In the genomic region with DNA sequence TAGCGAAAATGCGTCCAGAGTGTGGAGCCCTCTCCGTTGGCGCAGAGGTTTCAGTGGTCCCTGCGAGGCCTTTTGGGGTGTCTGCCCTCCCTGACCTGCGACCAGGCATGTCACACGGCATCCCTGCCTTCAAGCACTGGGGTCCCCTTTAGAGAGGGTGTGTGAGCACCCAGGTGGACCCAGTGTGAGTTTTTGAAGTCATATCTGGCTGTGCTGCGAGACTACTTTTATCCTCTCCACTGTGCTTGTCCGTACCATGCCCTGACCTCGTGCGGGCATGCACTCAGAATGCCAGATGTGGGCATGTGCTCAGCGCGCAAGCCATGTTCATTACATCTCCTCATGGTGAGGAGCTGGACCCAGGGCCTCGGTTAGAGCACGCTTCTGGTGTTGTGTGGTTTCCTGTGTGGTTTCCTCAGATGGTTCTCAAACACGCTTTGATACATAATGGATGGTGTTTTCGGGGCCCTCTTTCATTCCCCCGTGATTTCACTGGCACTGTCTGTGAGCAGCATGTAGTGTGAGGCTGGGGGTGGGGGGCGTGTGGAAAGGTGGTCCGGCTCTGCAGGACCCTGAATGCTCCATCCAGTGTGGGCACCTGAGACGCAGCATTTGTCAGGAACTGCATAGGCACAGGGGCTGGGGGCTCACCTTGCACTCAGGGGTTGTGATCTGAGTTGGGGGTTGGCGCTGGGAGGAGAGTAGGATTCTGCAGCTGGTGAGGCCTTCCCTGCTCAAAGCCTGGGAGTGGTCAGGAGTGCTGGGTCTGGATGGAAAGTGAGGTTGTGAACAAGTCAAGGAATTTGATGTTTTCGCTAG, we compare ENCODE assay signal across 8 cellular contexts. TPM values are rescaled to one million over a fixed set of nuclear protein-coding genes. Genes with fewer than 3 reads are reported as not detected.
DNase-seq lines count a peak whose midpoint lies in the region; ATAC-seq lines count a peak whose summit lies in the region.

No MANE protein-coding gene starts in this region.

- no peaks in the 10 kb centered on the region for H3K9me3 Mint-ChIP-seq in stimulated activated naive CD8-positive, alpha-beta T cell treated with anti-CD3 and anti-CD28 coated beads, Interleukin-15, Interleukin-2, amounts not matched to agents 100 ng/mL and 50 ng/mL, for 24 hours

- H3K4me3 Mint-ChIP-seq in stimulated activated naive CD8-positive, alpha-beta T cell treated with anti-CD3 and anti-CD28 coated beads, Interleukin-15, Interleukin-2, amounts not matched to agents 100 ng/mL and 50 ng/mL, for 24 hours, result peak overlapping the region; percentile 87

- ATAC-seq in stimulated activated naive CD8-positive, alpha-beta T cell treated with anti-CD3 and anti-CD28 coated beads, Interleukin-15, Interleukin-2, amounts not matched to agents 100 U/mL and 50 U/mL, for 24 hours, result no peak
- no peak for ATAC-seq in HG02763 (IDR thresholded peaks at IDR 0.05; ENCODE audit: unreplicated experiment)

- no peak for DNase-seq in stimulated activated naive CD8-positive, alpha-beta T cell treated with anti-CD3 and anti-CD28 coated beads, Interleukin-15, Interleukin-2, amounts not matched to agents 100 U/mL and 50 U/mL, for 24 hours
- peak; percentile 57 for DNase-seq in activated CD8-positive, alpha-beta memory T cell treated with anti-CD3 and anti-CD28 coated beads, Interleukin-2, amount 50 U/mL, for 48 hours
- peak; percentile 59 for DNase-seq in mesenteric fat pad (ENCODE audit: low spot score)
- no peak for DNase-seq in SIG-M5 treated with dmso at 0.1 percent for 504 hours (lab: John Stamatoyannopoulos, UW; ENCODE audit: unreplicated experiment)
- no peak for DNase-seq in NCI-H1930 (lab: John Stamatoyannopoulos, UW)
- DNase-seq in NOMO-1 treated with dmso at 0.1 percent for 144 hours (lab: John Stamatoyannopoulos, UW; ENCODE audit: unreplicated experiment), result no peak

- H3K27ac Mint-ChIP-seq in stimulated activated naive CD8-positive, alpha-beta T cell treated with anti-CD3 and anti-CD28 coated beads, Interleukin-15, Interleukin-2, amounts not matched to agents 100 ng/mL and 50 ng/mL, for 24 hours, result peak overlapping the region; percentile 65

- peaks cover 38% of the 10 kb centered on the region for H3K4me1 Mint-ChIP-seq in stimulated activated naive CD8-positive, alpha-beta T cell treated with anti-CD3 and anti-CD28 coated beads, Interleukin-15, Interleukin-2, amounts not matched to agents 100 ng/mL and 50 ng/mL, for 24 hours (ENCODE audit: low read depth)

- H3K27me3 Mint-ChIP-seq in stimulated activated naive CD8-positive, alpha-beta T cell treated with anti-CD3 and anti-CD28 coated beads, Interleukin-15, Interleukin-2, amounts not matched to agents 100 ng/mL and 50 ng/mL, for 24 hours, result no peaks in the 10 kb centered on the region

- H3K36me3 Mint-ChIP-seq in stimulated activated naive CD8-positive, alpha-beta T cell treated with anti-CD3 and anti-CD28 coated beads, Interleukin-15, Interleukin-2, amounts not matched to agents 100 ng/mL and 50 ng/mL, for 24 hours (ENCODE audit: low read depth), result peaks cover 49% of the 10 kb centered on the region

RNA-seq across cellular contexts. Expression of a gene that starts 2.3 kb away (rescaled TPM):
- total RNA-seq in mesenteric fat pad, result 66.4 TPM

Comparison
In these comparisons a context has a peak if more than half of its experiments do, and no peak if none do; other contexts are left out.
1. DNase-seq: peak in activated CD8-positive, alpha-beta memory T cell treated with anti-CD3 and anti-CD28 coated beads, Interleukin-2, amount 50 U/mL, for 48 hours (single experiment) and mesenteric fat pad (single experiment); none in stimulated activated naive CD8-positive, alpha-beta T cell treated with anti-CD3 and anti-CD28 coated beads, Interleukin-15, Interleukin-2, amounts not matched to agents 100 U/mL and 50 U/mL, for 24 hours (single experiment), SIG-M5 treated with dmso at 0.1 percent for 504 hours (single experiment), NCI-H1930 (0 of 2) and NOMO-1 treated with dmso at 0.1 percent for 144 hours (single experiment).